In genomic region chr10:52864459-52865106, GRCh38 we compare ENCODE assay signal across 10 cellular contexts.
DNase-seq lines count a peak whose midpoint lies in the region; ATAC-seq and TF ChIP-seq lines count a peak whose summit lies in the region.
"Had no signal": no experiment of that assay in that cellular context is flagged by ENCODE, and none has a peak within 500 bp of the region (broad histone marks: within the 10 kb centered on the region; RNA-seq: fewer than 3 reads in every experiment).

No MANE protein-coding gene starts in this region.

- ATAC-seq in activated CD8-positive, alpha-beta T cell treated with anti-CD3 and anti-CD28 coated beads, Interleukin-2, amount 10 ng/mL, durations not matched to agents 7 days and 5 days, result no peak

- H3K27ac ChIP-seq in brain microvascular endothelial cell, result peak overlapping the region; percentile 65

- H3K9me3 Mint-ChIP-seq in activated CD8-positive, alpha-beta T cell treated with anti-CD3 and anti-CD28 coated beads, Interleukin-2, amount 10 ng/mL, durations not matched to agents 7 days and 5 days (ENCODE audit: insufficient read depth), result no peaks in the 10 kb centered on the region

- no peaks in the 10 kb centered on the region for H3K27me3 ChIP-seq in brain microvascular endothelial cell (replicated peaks)

- CTCF ChIA-PET in activated CD8-positive, alpha-beta T cell treated with anti-CD3 and anti-CD28 coated beads, Interleukin-2, amount 10 ng/mL, durations not matched to agents 7 days and 5 days (lab: Charles Lee), result no interaction called here

- in situ Hi-C loops in brain microvascular endothelial cell (cut with HindIII; ENCODE audit: low pct_ligation_motif_present, low sequenced_read_pairs), result no loop called here

- H3K36me3 ChIP-seq in brain microvascular endothelial cell (replicated peaks), result no peaks in the 10 kb centered on the region

- H3K36me3 Mint-ChIP-seq in activated CD8-positive, alpha-beta T cell treated with anti-CD3 and anti-CD28 coated beads, Interleukin-2, amount 10 ng/mL, durations not matched to agents 7 days and 5 days (ENCODE audit: low read depth), result no peaks in the 10 kb centered on the region

- TF ChIP-seq CTCF in AG09309 (IDR thresholded peaks at IDR 0.05; ENCODE audit: control insufficient read depth, insufficient read depth, low read depth, low read length, missing control alignments) (no peak), brain microvascular endothelial cell (IDR thresholded peaks at IDR 0.05; ENCODE audit: low read depth, low read length, missing control alignments) (no peak)

- no peaks in the 10 kb centered on the region for H3K27me3 Mint-ChIP-seq in activated CD8-positive, alpha-beta T cell treated with anti-CD3 and anti-CD28 coated beads, Interleukin-2, amount 10 ng/mL, durations not matched to agents 7 days and 5 days (ENCODE audit: low read depth)
- H3K27me3 Mint-ChIP-seq: B cell had no signal

- H3K27ac Mint-ChIP-seq in activated CD8-positive, alpha-beta T cell treated with anti-CD3 and anti-CD28 coated beads, Interleukin-2, amount 10 ng/mL, durations not matched to agents 7 days and 5 days, result no peak overlapping the region
- H3K27ac Mint-ChIP-seq: B cell had no signal

- H3K4me3 Mint-ChIP-seq in activated CD8-positive, alpha-beta T cell treated with anti-CD3 and anti-CD28 coated beads, Interleukin-2, amount 10 ng/mL, durations not matched to agents 7 days and 5 days, result no peak overlapping the region
- H3K4me3 Mint-ChIP-seq: B cell had no signal

- H3K4me3 ChIP-seq in AG09309 (ENCODE audit: control insufficient read depth, low read depth, low read length) (no peak overlapping the region), brain microvascular endothelial cell (ENCODE audit: low read depth, low read length) (no peak overlapping the region)

- no peaks in the 10 kb centered on the region for H3K4me1 Mint-ChIP-seq in activated CD8-positive, alpha-beta T cell treated with anti-CD3 and anti-CD28 coated beads, Interleukin-2, amount 10 ng/mL, durations not matched to agents 7 days and 5 days (ENCODE audit: low read depth)
- H3K4me1 Mint-ChIP-seq: B cell had no signal

- POLR2A ChIA-PET in activated CD8-positive, alpha-beta T cell treated with anti-CD3 and anti-CD28 coated beads, Interleukin-2, amount 10 ng/mL, durations not matched to agents 7 days and 5 days (lab: Charles Lee), result no interaction called here

- DNase-seq in AG09309 (ENCODE audit: low read depth), result peak; percentile 91
- peak; percentile 92 for DNase-seq in HK-2 (ENCODE audit: unreplicated experiment)
- peak; percentile 100 for DNase-seq in brain microvascular endothelial cell
- DNase-seq in kidney glomerular epithelial cell (lab: John Stamatoyannopoulos, UW), result peak; percentile 77
- DNase-seq in activated CD8-positive, alpha-beta T cell treated with anti-CD3 and anti-CD28 coated beads, Interleukin-2, amount 10 ng/mL, durations not matched to agents 7 days and 5 days, result no peak
- no peak for DNase-seq in cortex of kidney (lab: John Stamatoyannopoulos, UW)
- DNase-seq in CD1c-positive myeloid dendritic cell (ENCODE audit: extremely low spot score), result no peak
- DNase-seq in NCI-H510A treated with DMSO at 0.1 percent for 48 hours (lab: John Stamatoyannopoulos, UW), result no peak
- DNase-seq: Kasumi-1 had no signal

Comparison
In these comparisons a context has a peak if more than half of its experiments do, and no peak if none do; other contexts are left out.
1. DNase-seq: peak in AG09309 (single experiment), HK-2 (single experiment), brain microvascular endothelial cell (single experiment) and kidney glomerular epithelial cell (single experiment); none in activated CD8-positive, alpha-beta T cell treated with anti-CD3 and anti-CD28 coated beads, Interleukin-2, amount 10 ng/mL, durations not matched to agents 7 days and 5 days (single experiment), cortex of kidney (single experiment), CD1c-positive myeloid dendritic cell (single experiment) and NCI-H510A treated with DMSO at 0.1 percent for 48 hours (single experiment).